16 cellular contexts compared by ENCODE assay signal in genomic region chr6:121584591-121585369, GRCh38.
DNase-seq lines count a peak whose midpoint lies in the region; ATAC-seq, FAIRE-seq and TF ChIP-seq lines count a peak whose summit lies in the region.
"Had no signal": no experiment of that assay in that cellular context is flagged by ENCODE, and none has a peak within 500 bp of the region (broad histone marks: within the 10 kb centered on the region; RNA-seq: fewer than 3 reads in every experiment).

No MANE protein-coding gene starts in this region.

- FAIRE-seq in pancreas (lab: Jason Lieb, UNC), result peak; percentile 39
- FAIRE-seq: frontal cortex, GM19239, kidney had no signal

- 74 to 75% methylated on average over 4 of the region's 4 CpGs for WGBS in pancreas, 2 donors

- H3K4me3 Mint-ChIP-seq in endothelial cell (ENCODE audit: unreplicated experiment), result no peak overlapping the region
- H3K4me3 Mint-ChIP-seq: CD14-positive monocyte, naive B cell had no signal

- TF ChIP-seq CTCF in fibroblast of pulmonary artery (IDR thresholded peaks at IDR 0.05; ENCODE audit: low read length, missing control alignments) (no peak), pancreas (IDR thresholded peaks at IDR 0.05) (no peak), endothelial cell (IDR thresholded peaks at IDR 0.05; ENCODE audit: unreplicated experiment) (no peak)

- no peaks in the 10 kb centered on the region for H3K9me3 Mint-ChIP-seq in endothelial cell (ENCODE audit: unreplicated experiment)

- H3K36me3 Mint-ChIP-seq in endothelial cell (ENCODE audit: low read depth, unreplicated experiment), result no peaks in the 10 kb centered on the region
- H3K36me3 Mint-ChIP-seq: CD14-positive monocyte, naive B cell had no signal

- H3K4me1 Mint-ChIP-seq in endothelial cell (ENCODE audit: unreplicated experiment), result peaks cover 5% of the 10 kb centered on the region
- H3K4me1 Mint-ChIP-seq: CD14-positive monocyte, naive B cell had no signal

- no peaks in the 10 kb centered on the region for H3K27me3 Mint-ChIP-seq in endothelial cell (ENCODE audit: unreplicated experiment)
- H3K27me3 Mint-ChIP-seq: naive B cell had no signal

- no peak overlapping the region for H3K9ac ChIP-seq in adipocyte (ENCODE audit: low read length)

- DNase-seq in HCEC 1CT (peak; percentile 7), adipocyte (ENCODE audit: low read depth) (peak; percentile 27), fibroblast of pulmonary artery (ENCODE audit: low read depth) (peak; percentile 79), pancreas (no peak), NCI-H2029 (lab: John Stamatoyannopoulos, UW) (no peak), endothelial cell (ENCODE audit: low spot score) (no peak), left colon (no peak)
- DNase-seq: activated naive CD4-positive, alpha-beta T cell treated with Interleukin-2 at 50 U/mL for 16 hours; kidney; naive B cell; NCI-H1930; NCI-H774 had no signal

- peaks cover 13% of the 10 kb centered on the region for H3K4me1 ChIP-seq in adipocyte (ENCODE audit: control insufficient read depth, insufficient read depth, low read length)
- no peaks in the 10 kb centered on the region for H3K4me1 ChIP-seq in pancreas

- H3K9me3 ChIP-seq in adipocyte (ENCODE audit: control insufficient read depth, low read length), result no peaks in the 10 kb centered on the region
- H3K9me3 ChIP-seq in pancreas, result no peaks in the 10 kb centered on the region

- H3K4me3 ChIP-seq in adipocyte (ENCODE audit: low read length), result no peak overlapping the region
- H3K4me3 ChIP-seq in fibroblast of pulmonary artery (replicated peaks; ENCODE audit: low read depth, low read length), result no peak overlapping the region
- no peak overlapping the region for H3K4me3 ChIP-seq in pancreas

- H3K36me3 ChIP-seq in adipocyte (ENCODE audit: control insufficient read depth, insufficient read depth, low read length, severe bottlenecking) (no peaks in the 10 kb centered on the region), pancreas (no peaks in the 10 kb centered on the region)

- no peak overlapping the region for H3K27ac Mint-ChIP-seq in endothelial cell (ENCODE audit: unreplicated experiment)
- H3K27ac Mint-ChIP-seq: CD14-positive monocyte, naive B cell had no signal

- intact Hi-C loops in pancreas (cut with DNase I), result no loop called here
- intact Hi-C loops in left colon (cut with DNase I, micrococcal nuclease), result no loop called here

- no peaks in the 10 kb centered on the region for H3K27me3 ChIP-seq in adipocyte (replicated peaks; ENCODE audit: control insufficient read depth, insufficient read depth, low read length)
- H3K27me3 ChIP-seq in pancreas, result no peaks in the 10 kb centered on the region

- peak in 1 of 4 donors; percentile 27 for ATAC-seq in pancreas
- ATAC-seq in left colon, result no peak
- no peak for ATAC-seq in HG03520 (IDR thresholded peaks at IDR 0.05; ENCODE audit: unreplicated experiment)

- no peak overlapping the region for H3K27ac ChIP-seq in pancreas

Comparison
In these comparisons a context has a peak if more than half of its experiments do, and no peak if none do; other contexts are left out.
1. DNase-seq: peak in HCEC 1CT (single experiment), adipocyte (single experiment) and fibroblast of pulmonary artery (single experiment); none in pancreas (0 of 6), NCI-H2029 (single experiment), endothelial cell (single experiment) and left colon (0 of 2).